25 cellular contexts compared by ENCODE assay signal in the genomic region with DNA sequence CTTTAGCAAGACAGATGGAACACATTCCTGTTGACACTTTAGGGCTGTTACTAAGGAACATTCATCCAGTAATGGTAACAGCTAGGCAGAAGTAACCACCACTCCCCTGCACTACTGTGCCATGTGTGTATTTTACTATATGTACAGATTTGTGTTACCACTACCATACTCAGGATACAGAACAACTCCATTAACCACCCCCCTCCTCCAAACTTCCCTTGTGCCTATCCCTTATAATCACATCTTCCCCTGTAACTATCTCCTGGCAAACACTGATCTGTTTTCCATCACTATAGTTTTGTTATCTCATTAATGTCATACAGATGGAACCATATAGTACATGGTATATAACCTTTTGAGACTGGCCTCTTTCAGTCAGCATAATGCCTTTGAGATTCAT.
"Had no signal": no experiment of that assay in that cellular context is flagged by ENCODE, and none has a peak within 500 bp of the region (broad histone marks: within the 10 kb centered on the region; RNA-seq: fewer than 3 reads in every experiment).

No MANE protein-coding gene starts in this region.

- DNase-seq: activated B cell treated with CpG ODN at 0.5 μM for 24 hours; activated CD4-positive, alpha-beta memory T cell treated with anti-CD3 and anti-CD28 coated beads for 36 hours; activated CD4-positive, alpha-beta T cell treated with anti-CD3 and anti-CD28 coated beads for 4 hours; activated CD4-positive, alpha-beta T cell treated with anti-CD3 and anti-CD28 coated beads, Interleukin-2, amount 10 ng/mL, durations not matched to agents 24 days and 14 days; activated CD4-positive, alpha-beta T cell treated with anti-CD3 and anti-CD28 coated beads, Interleukin-2, amount 50 U/mL, for 1 hour; activated CD4-positive, alpha-beta T cell treated with anti-CD3 and anti-CD28 coated beads, Interleukin-2, amount 50 U/mL, for 4 hours; activated CD4-positive, CD25-positive, alpha-beta regulatory T cell treated with anti-CD3 and anti-CD28 coated beads, Interleukin-2, amount 50 U/mL, for 72 hours; activated CD8-positive, alpha-beta memory T cell treated with anti-CD3 and anti-CD28 coated beads, Interleukin-2, amount 50 U/mL, for 4 hours; activated CD8-positive, alpha-beta T cell treated with anti-CD3 and anti-CD28 coated beads for 36 hours; activated effector memory CD4-positive, alpha-beta T cell treated with Interleukin-2 at 50 U/mL for 16 hours; activated gamma-delta T cell; activated naive CD4-positive, alpha-beta T cell treated with anti-CD3 and anti-CD28 coated beads, Interleukin-2, amount 10 ng/mL, durations not matched to agents 7 days and 5 days; activated naive CD4-positive, alpha-beta T cell treated with Interleukin-2 at 50 U/mL for 16 hours; activated naive CD8-positive, alpha-beta T cell treated with anti-CD3 and anti-CD28 coated beads, Interleukin-2, amount 10 ng/mL, durations not matched to agents 7 days and 5 days; activated naive CD8-positive, alpha-beta T cell treated with anti-CD3 and anti-CD28 coated beads, Interleukin-2, amount 50 U/mL, for 24 hours; activated T-cell treated with anti-CD3 and anti-CD28 coated beads for 4 hours; activated T-cell treated with anti-CD3 and anti-CD28 coated beads, Interleukin-2, amount 50 U/mL, for 1 hour; activated T-cell treated with anti-CD3 and anti-CD28 coated beads, Interleukin-2, amount 50 U/mL, for 4 hours; amygdala; anterior cingulate cortex; caudate nucleus; cerebellar nuclear complex; T-helper 2 cell; T-helper 9 cell had no signal

- FAIRE-seq: bronchial epithelial cell had no signal
